ENCODE assay signal across 8 cellular contexts in genomic region chr5:154753792-154754191, GRCh38. TPM values are rescaled to one million over a fixed set of nuclear protein-coding genes. Genes with fewer than 3 reads are reported as not detected.
DNase-seq lines count a peak whose midpoint lies in the region; ATAC-seq and TF ChIP-seq lines count a peak whose summit lies in the region.

No MANE protein-coding gene starts in this region.

- peaks cover 12% of the 10 kb centered on the region for H4K20me1 ChIP-seq in DOHH2 (ENCODE audit: control insufficient read depth, insufficient read depth, low read depth, low read length)

- H3K27ac ChIP-seq in DOHH2 (ENCODE audit: low read depth, low read length), result peak overlapping the region; percentile 63

- TF ChIP-seq CTCF in DOHH2 (IDR thresholded peaks at IDR 0.05; ENCODE audit: low read depth, low read length, poor library complexity, severe bottlenecking) (no peak), choroid plexus epithelial cell (conservative IDR thresholded peaks at IDR 0.05; ENCODE audit: low read depth, low read length) (no peak), type B pancreatic cell (conservative IDR thresholded peaks at IDR 0.05) (no peak)

- H3K79me2 ChIP-seq in DOHH2 (ENCODE audit: control insufficient read depth, low read length), result peaks cover 56% of the 10 kb centered on the region

- peaks cover 35% of the 10 kb centered on the region for H3K4me1 ChIP-seq in DOHH2 (ENCODE audit: control insufficient read depth, low read length)

- no peaks in the 10 kb centered on the region for H3K27me3 Mint-ChIP-seq in type B pancreatic cell

- peak overlapping the region; percentile 86 for H3K4me2 ChIP-seq in DOHH2 (ENCODE audit: low read length)

- no peaks in the 10 kb centered on the region for H3K9me2 ChIP-seq in DOHH2 (replicated peaks; ENCODE audit: control insufficient read depth, low read length)

- ATAC-seq in GM21723 (IDR thresholded peaks at IDR 0.05; ENCODE audit: unreplicated experiment), result no peak

- H3K9me3 ChIP-seq in DOHH2 (ENCODE audit: control insufficient read depth, insufficient read depth, low read length), result no peaks in the 10 kb centered on the region

- H3K27ac Mint-ChIP-seq in type B pancreatic cell, result peak overlapping the region; percentile 95

- peak overlapping the region; percentile 94 for H3K4me3 Mint-ChIP-seq in type B pancreatic cell

- H3K4me3 ChIP-seq in DOHH2 (ENCODE audit: low read length) (peak overlapping the region; percentile 80), choroid plexus epithelial cell (ENCODE audit: low read depth, low read length) (no peak overlapping the region), H7 (ENCODE audit: insufficient read depth, low read depth, low read length) (no peak overlapping the region; the same call in 1 of the 2 replicates)

- DNase-seq in NCI-H446 (lab: John Stamatoyannopoulos, UW), result peak; percentile 37 to 87
- DNase-seq in choroid plexus epithelial cell (ENCODE audit: low read depth), result peak; percentile 96
- DNase-seq in medulla oblongata (ENCODE audit: extremely low spot score), result peak; percentile 60
- no peak for DNase-seq in type B pancreatic cell (ENCODE audit: extremely low spot score, unreplicated experiment)
- no peak for DNase-seq in CD1c-positive myeloid dendritic cell (ENCODE audit: extremely low spot score)
- DNase-seq in H7, result no peak

- H3F3A ChIP-seq in DOHH2 (ENCODE audit: control insufficient read depth, insufficient read depth), result no peaks in the 10 kb centered on the region; the same call in 1 of the 2 replicates

- H3K4me1 Mint-ChIP-seq in type B pancreatic cell (ENCODE audit: unreplicated experiment), result peaks cover 37% of the 10 kb centered on the region

- H3K36me3 ChIP-seq in DOHH2 (ENCODE audit: control insufficient read depth, low read length) (peaks cover 30% of the 10 kb centered on the region), H7 (replicated peaks; ENCODE audit: control insufficient read depth, insufficient read depth, low read length) (no peaks in the 10 kb centered on the region; the same call in 1 of the 2 replicates)

- H3K9me3 Mint-ChIP-seq in type B pancreatic cell, result no peaks in the 10 kb centered on the region

- H3K36me3 Mint-ChIP-seq in type B pancreatic cell, result no peaks in the 10 kb centered on the region

- no peaks in the 10 kb centered on the region for H3K27me3 ChIP-seq in DOHH2 (ENCODE audit: control insufficient read depth, low read length)
- no peaks in the 10 kb centered on the region for H3K27me3 ChIP-seq in H7 (ENCODE audit: control insufficient read depth, insufficient read depth, low read length)

RNA-seq across cellular contexts. Expression of gene LARP1, which starts 1.4 kb away (rescaled TPM):
- 170 and 220 TPM in 2 replicates for total RNA-seq in type B pancreatic cell (ENCODE audit: low replicate concordance)
- total RNA-seq in H7 (2014; rRNA removed; shearing (Covaris generic)), result 134 and 136 TPM in 2 replicates

Comparison
In these comparisons a context has a peak if more than half of its experiments do, and no peak if none do; other contexts are left out.
1. DNase-seq: peak in NCI-H446 (2 of 2), choroid plexus epithelial cell (single experiment) and medulla oblongata (single experiment); none in type B pancreatic cell (single experiment), CD1c-positive myeloid dendritic cell (single experiment) and H7 (single experiment).